ENCODE assay signal across 17 cellular contexts in genomic region chrY:26408943-26409712, GRCh38.
"Had no signal": no experiment of that assay in that cellular context is flagged by ENCODE, and none has a peak within 500 bp of the region (broad histone marks: within the 10 kb centered on the region; RNA-seq: fewer than 3 reads in every experiment).

No MANE protein-coding gene starts in this region.

- H3K4me3 ChIP-seq: mucosa of descending colon, right atrium auricular region, upper lobe of right lung had no signal

- DNase-seq: activated CD4-positive, alpha-beta T cell treated with anti-CD3 and anti-CD28 coated beads for 1 hour; activated CD4-positive, alpha-beta T cell treated with anti-CD3 and anti-CD28 coated beads, Interleukin-2, amount 50 U/mL, for 48 hours; activated gamma-delta T cell; amniotic stem cell; foreskin melanocyte; heart left ventricle; immature natural killer cell; kidney glomerular epithelial cell; mucosa of descending colon; naive B cell; small intestine; stimulated activated CD4-positive, alpha-beta T cell treated with anti-CD3 and anti-CD28 coated beads, Interleukin-15, amount 100 ng/mL, for 24 hours; stimulated activated CD4-positive, alpha-beta T cell treated with anti-CD3 and anti-CD28 coated beads, Interleukin-4, amount 100 ng/mL, for 1 hour; upper lobe of right lung; WERI-Rb-1 had no signal

- H3K9me3 ChIP-seq: heart left ventricle, right atrium auricular region, upper lobe of right lung had no signal

- H3K36me3 ChIP-seq: heart left ventricle, right atrium auricular region, upper lobe of right lung, WERI-Rb-1 had no signal

- H3K27ac ChIP-seq: heart left ventricle, right atrium auricular region, upper lobe of right lung, WERI-Rb-1 had no signal

- H3K27me3 ChIP-seq: heart left ventricle, right atrium auricular region, upper lobe of right lung had no signal

- H3K4me1 ChIP-seq: heart left ventricle, right atrium auricular region, upper lobe of right lung had no signal

- ATAC-seq: activated naive CD4-positive, alpha-beta T cell treated with anti-CD3 and anti-CD28 coated beads, Interleukin-2, amount 50 U/mL, for 72 hours; heart left ventricle; mucosa of descending colon; upper lobe of right lung had no signal
